In the genomic region with DNA sequence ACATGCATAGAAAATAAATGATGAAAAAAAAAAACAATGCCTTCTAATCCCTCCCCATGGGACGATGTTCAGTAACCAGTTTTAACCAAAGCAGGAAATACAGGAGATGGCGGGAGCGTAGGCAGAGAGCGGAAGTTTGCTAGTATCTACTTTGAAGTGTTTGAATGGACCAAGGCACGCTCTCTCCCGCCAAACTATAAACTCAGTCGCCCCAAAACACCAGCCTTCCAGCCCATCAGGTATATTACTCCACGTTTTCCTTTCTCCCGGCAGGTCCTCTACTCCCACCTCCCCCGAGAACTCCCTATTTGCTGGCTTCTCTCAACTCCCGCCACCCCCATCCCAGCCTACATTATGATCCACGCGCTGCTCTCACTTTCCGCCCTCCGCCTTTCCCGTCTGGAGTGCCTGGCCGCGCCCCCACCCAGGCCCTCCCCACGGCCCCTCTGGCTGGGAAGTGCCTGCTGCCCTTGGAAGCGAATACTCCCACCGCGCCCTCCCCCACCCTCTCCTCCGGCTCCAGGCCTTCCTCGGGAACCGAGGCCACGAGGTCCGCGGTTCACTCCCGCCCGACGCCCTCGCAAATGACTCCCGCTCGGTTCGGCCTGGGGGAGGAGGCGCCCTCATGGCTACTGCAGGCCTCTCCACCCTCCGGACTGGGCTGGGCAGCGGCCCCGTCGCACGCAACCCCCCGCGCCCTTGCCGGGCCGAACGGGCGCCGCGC, we compare ENCODE assay signal across 8 cellular contexts.
A peak's percentile ranks its signal among the peaks of the same experiment; 100 is the strongest.
DNase-seq lines count a peak whose midpoint lies in the region; ATAC-seq and TF ChIP-seq lines count a peak whose summit lies in the region.

No MANE protein-coding gene starts in this region.

- TF ChIP-seq CTCF in 22Rv1 (IDR thresholded peaks at IDR 0.05) (no peak), VCaP (conservative IDR thresholded peaks at IDR 0.05) (no peak; the same call in 1 of the 2 replicates)

- peak; percentile 24 for TF ChIP-seq POLR2A in GM18526 (IDR thresholded peaks at IDR 0.05; ENCODE audit: extremely low read depth, insufficient read length)

- peak; percentile 22 for ATAC-seq in HG03103 (IDR thresholded peaks at IDR 0.05; ENCODE audit: low read depth, unreplicated experiment)

- peak overlapping the region; percentile 93 for H3K27ac ChIP-seq in 22Rv1
- H3K27ac ChIP-seq in VCaP = peak overlapping the region; percentile 96
- H3K27ac ChIP-seq in caudate nucleus (ENCODE audit: low read depth, low read length) = peak overlapping the region; percentile 95

- DNase-seq in NCI-H2196 (lab: John Stamatoyannopoulos, UW; ENCODE audit: unreplicated experiment) (peak; percentile 55), caudate nucleus (lab: John Stamatoyannopoulos, UW) (peak in 50 of 61 donors; percentile 5 to 72 (median 49)), islet precursor cell (peak; percentile 84)
- peak; percentile 21 to 37 (median 32) for DNase-seq in stimulated activated CD4-positive, alpha-beta T cell treated with anti-CD3 and anti-CD28 coated beads, Interleukin-12 subunit alpha, Interleukin-12 subunit beta, amount 100 ng/mL, for 48 hours (ENCODE audit: low read depth in 2 of 3, low spot score in 1 of 3)

Comparison
In these comparisons a context has a peak if more than half of its experiments do, and no peak if none do; other contexts are left out.
1. Peak in every context shown above with its lines: DNase-seq, ATAC-seq and H3K27ac ChIP-seq.
2. DNase-seq: peak in every context shown above with its lines; median percentile 84 in islet precursor cell; 55 in NCI-H2196; 49 in caudate nucleus; 32 in stimulated activated CD4-positive, alpha-beta T cell treated with anti-CD3 and anti-CD28 coated beads, Interleukin-12 subunit alpha, Interleukin-12 subunit beta, amount 100 ng/mL, for 48 hours.